Comparison of ENCODE assay signal across 13 cellular contexts in genomic region chr10:69242037-69242843, GRCh38. TPM values are rescaled to one million over a fixed set of nuclear protein-coding genes. Genes with fewer than 3 reads are reported as not detected.
"Had no signal": no experiment of that assay in that cellular context is flagged by ENCODE, and none has a peak within 500 bp of the region (broad histone marks: within the 10 kb centered on the region; RNA-seq: fewer than 3 reads in every experiment).

No MANE protein-coding gene starts in this region.

- H3K79me2 ChIP-seq: parathyroid adenoma had no signal

- ATAC-seq: stimulated activated naive B cell treated with anti-CD40 and anti-IgM and Interleukin-4, amounts not matched to agents 10 μg/mL and 1 μg/mL and 100 μg/mL, for 72 hours; T-helper 17 cell had no signal

- H3K36me3 ChIP-seq: colonic mucosa, neural progenitor cell had no signal

- H3K9ac ChIP-seq: neural progenitor cell, parathyroid adenoma had no signal

- H2AFZ ChIP-seq: neural progenitor cell, parathyroid adenoma had no signal

- H3K4me3 ChIP-seq: colonic mucosa, neural progenitor cell, smooth muscle cell had no signal

- H3K4me2 ChIP-seq: neural progenitor cell, smooth muscle cell had no signal

- FAIRE-seq: endothelial cell of umbilical vein had no signal

- H3K27me3 ChIP-seq: colonic mucosa had no signal

- DNase-seq: activated CD4-positive, alpha-beta memory T cell treated with anti-CD3 and anti-CD28 coated beads, Interleukin-2, amount 10 ng/mL, durations not matched to agents 7 days and 5 days; activated CD4-positive, alpha-beta T cell treated with anti-CD3 and anti-CD28 coated beads for 1 hour; activated CD8-positive, alpha-beta memory T cell treated with anti-CD3 and anti-CD28 coated beads, Interleukin-2, amount 50 U/mL, for 48 hours; colonic mucosa; stimulated activated naive B cell treated with anti-CD40 and anti-IgM and Interleukin-4, amounts not matched to agents 10 μg/mL and 1 μg/mL and 100 μg/mL, for 72 hours; T-helper 17 cell had no signal

- H3K9me3 ChIP-seq: colonic mucosa had no signal

- H3K27ac ChIP-seq: colonic mucosa, neural progenitor cell, parathyroid adenoma had no signal

- H3K4me1 ChIP-seq: colonic mucosa, parathyroid adenoma had no signal

RNA-seq across cellular contexts. Expression of gene HKDC1, which starts 22.1 kb away (rescaled TPM):
- total RNA-seq: aorta, cardiac septum, endothelial cell of umbilical vein, mesothelial cell of epicardium had no signal
- polyA plus RNA-seq: endothelial cell of umbilical vein had no signal
